In genomic region chr1:20141466-20141865, GRCh38 we compare ENCODE assay signal across 18 cellular contexts. TPM values are rescaled to one million over a fixed set of nuclear protein-coding genes. Genes with fewer than 3 reads are reported as not detected.
DNase-seq lines count a peak whose midpoint lies in the region; ATAC-seq and TF ChIP-seq lines count a peak whose summit lies in the region.
"Had no signal": no experiment of that assay in that cellular context is flagged by ENCODE, and none has a peak within 500 bp of the region (broad histone marks: within the 10 kb centered on the region; RNA-seq: fewer than 3 reads in every experiment).

No MANE protein-coding gene starts in this region.

- H3K4me3 ChIP-seq in lower lobe of right lung (no peak overlapping the region), suprapubic skin (no peak overlapping the region)
- H3K4me3 ChIP-seq: BLaER1 had no signal

- H3K9me3 ChIP-seq in lower lobe of right lung (no peaks in the 10 kb centered on the region), suprapubic skin (no peaks in the 10 kb centered on the region)
- H3K9me3 ChIP-seq: BLaER1 had no signal

- WGBS in suprapubic skin, result 93% methylated on average over 3 of the region's 7 CpGs

- peak; percentile 54 for DNase-seq in activated effector memory CD4-positive, alpha-beta T cell treated with anti-CD3 and anti-CD28 coated beads, Interleukin-2, amount 50 U/mL, for 16 hours
- no peak for DNase-seq in activated effector memory CD4-positive, alpha-beta T cell treated with Interleukin-2 at 50 U/mL for 16 hours
- DNase-seq in chondrocyte (ENCODE audit: low spot score) (peak; percentile 58), lower lobe of right lung (peak; percentile 21), suprapubic skin (ENCODE audit: low spot score in 2 of 2) (peak; percentile 33 to 71), GM10248 (ENCODE audit: extremely low spot score) (no peak), NCI-H2081 (lab: John Stamatoyannopoulos, UW) (no peak), RWPE1 (ENCODE audit: low spot score) (no peak)
- DNase-seq: AML-193; Calu3; CD4-positive, CD25-positive, alpha-beta regulatory T cell; DMS79 had no signal

- POLR2A ChIA-PET in GM10248 (lab: Yijun Ruan, JAX), result no interaction called here
- POLR2A ChIA-PET in RWPE1 (lab: Yijun Ruan, JAX; ENCODE audit: low non-redundant PET), result no interaction called here

- no peak overlapping the region for H3K4me3 Mint-ChIP-seq in chondrocyte (ENCODE audit: unreplicated experiment)
- H3K4me3 Mint-ChIP-seq: CD4-positive, CD25-positive, alpha-beta regulatory T cell had no signal

- H3K4me1 ChIP-seq in lower lobe of right lung (no peaks in the 10 kb centered on the region), suprapubic skin (peaks cover 14% of the 10 kb centered on the region)

- CTCF ChIA-PET in GM10248 (lab: Yijun Ruan, JAX) (no interaction called here), RWPE1 (lab: Yijun Ruan, JAX) (no interaction called here)

- intact Hi-C loops in lower lobe of right lung (cut with DNase I), result no loop called here

- no peak overlapping the region for H3K27ac Mint-ChIP-seq in chondrocyte (ENCODE audit: unreplicated experiment)
- H3K27ac Mint-ChIP-seq: CD4-positive, CD25-positive, alpha-beta regulatory T cell had no signal

- H3K27me3 Mint-ChIP-seq in chondrocyte (ENCODE audit: low read depth), result peaks cover 23% of the 10 kb centered on the region

- H3K9me3 Mint-ChIP-seq in chondrocyte (ENCODE audit: low read depth), result no peaks in the 10 kb centered on the region

- no peaks in the 10 kb centered on the region for H3K27me3 ChIP-seq in lower lobe of right lung (ENCODE audit: low read depth)
- no peaks in the 10 kb centered on the region for H3K27me3 ChIP-seq in suprapubic skin
- H3K27me3 ChIP-seq: BLaER1 had no signal

- H3K27ac ChIP-seq in lower lobe of right lung, result no peak overlapping the region
- no peak overlapping the region for H3K27ac ChIP-seq in suprapubic skin
- no peak overlapping the region for H3K27ac ChIP-seq in RWPE1
- H3K27ac ChIP-seq: 22Rv1, BLaER1 had no signal

- no peak for TF ChIP-seq POLR2A in suprapubic skin (IDR thresholded peaks at IDR 0.05)

- ATAC-seq in lower lobe of right lung, result no peak
- ATAC-seq: HCT116 had no signal

- TF ChIP-seq EP300 in suprapubic skin (IDR thresholded peaks at IDR 0.05), result no peak

- TF ChIP-seq CTCF in chondrocyte (IDR thresholded peaks at IDR 0.05) (no peak), lower lobe of right lung (IDR thresholded peaks at IDR 0.05) (no peak), suprapubic skin (IDR thresholded peaks at IDR 0.05) (no peak), GM10248 (IDR thresholded peaks at IDR 0.05; ENCODE audit: control extremely low read depth, extremely low read depth, low read depth, missing control alignments) (no peak), RWPE1 (conservative IDR thresholded peaks at IDR 0.05; ENCODE audit: low read depth) (no peak)

- no peaks in the 10 kb centered on the region for H3K4me1 Mint-ChIP-seq in chondrocyte (ENCODE audit: low read depth)
- H3K4me1 Mint-ChIP-seq: CD4-positive, CD25-positive, alpha-beta regulatory T cell had no signal

- H3K36me3 Mint-ChIP-seq in chondrocyte (ENCODE audit: low read depth), result no peaks in the 10 kb centered on the region
- H3K36me3 Mint-ChIP-seq: CD4-positive, CD25-positive, alpha-beta regulatory T cell had no signal

- H3K36me3 ChIP-seq in lower lobe of right lung, result no peaks in the 10 kb centered on the region
- no peaks in the 10 kb centered on the region for H3K36me3 ChIP-seq in suprapubic skin
- H3K36me3 ChIP-seq: BLaER1 had no signal

RNA-seq across cellular contexts. Expression of gene PLA2G2F, which starts 2.3 kb away (rescaled TPM):
- not detected in 3 replicates for total RNA-seq in chondrocyte
- total RNA-seq in lower lobe of right lung, result not detected
- 10 to 100 TPM; 11.9 to 33.8 (median 16.7) TPM for total RNA-seq in suprapubic skin
- total RNA-seq: A673; Calu3; CD4-positive, CD25-positive, alpha-beta regulatory T cell; G401; H4 had no signal

RNA-seq across cellular contexts. Expression of gene PLA2G2D, which starts 22.1 kb away (rescaled TPM):
- total RNA-seq in chondrocyte, result not detected in 3 replicates
- total RNA-seq in lower lobe of right lung, result 0.27 TPM
- not detected for total RNA-seq in suprapubic skin
- total RNA-seq: A673; Calu3; CD4-positive, CD25-positive, alpha-beta regulatory T cell; G401; H4 had no signal

RNA-seq across cellular contexts. Expression of gene UBXN10, which starts 44.4 kb away (rescaled TPM):
- total RNA-seq in chondrocyte (not detected in 3 replicates), lower lobe of right lung (7.8 TPM), suprapubic skin (1 to 10 TPM in 1 of 4 donors, under 1 TPM in 3; 0.48 to 1.0 (median 0.68) TPM)
- total RNA-seq: A673, H4 had no signal

RNA-seq across cellular contexts. Expression of gene PLA2G2C, which starts 44.9 kb away (rescaled TPM):
- not detected in 3 replicates for total RNA-seq in chondrocyte
- not detected for total RNA-seq in lower lobe of right lung
- not detected for total RNA-seq in suprapubic skin
- total RNA-seq: A673; Calu3; CD4-positive, CD25-positive, alpha-beta regulatory T cell; G401; H4 had no signal

Comparison
In these comparisons a context has a peak if more than half of its experiments do, and no peak if none do; other contexts are left out.
1. DNase-seq: peak in activated effector memory CD4-positive, alpha-beta T cell treated with anti-CD3 and anti-CD28 coated beads, Interleukin-2, amount 50 U/mL, for 16 hours (single experiment), chondrocyte (single experiment), lower lobe of right lung (single experiment) and suprapubic skin (2 of 2); none in activated effector memory CD4-positive, alpha-beta T cell treated with Interleukin-2 at 50 U/mL for 16 hours (single experiment), GM10248 (single experiment), NCI-H2081 (0 of 2) and RWPE1 (single experiment).
2. RNA of gene PLA2G2F, which starts 2.3 kb away (total RNA-seq): 11.9 to 33.8 TPM in suprapubic skin; not detected in chondrocyte and not detected in lower lobe of right lung (single experiment); every median in the first group is over 10 times any median in the second.